1 cellular context compared by ENCODE assay signal in genomic region chr10:46577624-46578474, GRCh38.
TF ChIP-seq lines count a peak whose summit lies in the region.

No MANE protein-coding gene starts in this region.

TF ChIP-seq in HepG2, 621 proteins besides CTCF, POLR2A, EP300 and RAD21:
- peak; percentile 10; the same call in 1 of the 2 replicates for TF ChIP-seq KDM2A (CRISPR knock-in tag; IDR thresholded peaks at IDR 0.05; ENCODE audit: borderline replicate concordance, low read depth)
